8 cellular contexts compared by ENCODE assay signal in the genomic region with DNA sequence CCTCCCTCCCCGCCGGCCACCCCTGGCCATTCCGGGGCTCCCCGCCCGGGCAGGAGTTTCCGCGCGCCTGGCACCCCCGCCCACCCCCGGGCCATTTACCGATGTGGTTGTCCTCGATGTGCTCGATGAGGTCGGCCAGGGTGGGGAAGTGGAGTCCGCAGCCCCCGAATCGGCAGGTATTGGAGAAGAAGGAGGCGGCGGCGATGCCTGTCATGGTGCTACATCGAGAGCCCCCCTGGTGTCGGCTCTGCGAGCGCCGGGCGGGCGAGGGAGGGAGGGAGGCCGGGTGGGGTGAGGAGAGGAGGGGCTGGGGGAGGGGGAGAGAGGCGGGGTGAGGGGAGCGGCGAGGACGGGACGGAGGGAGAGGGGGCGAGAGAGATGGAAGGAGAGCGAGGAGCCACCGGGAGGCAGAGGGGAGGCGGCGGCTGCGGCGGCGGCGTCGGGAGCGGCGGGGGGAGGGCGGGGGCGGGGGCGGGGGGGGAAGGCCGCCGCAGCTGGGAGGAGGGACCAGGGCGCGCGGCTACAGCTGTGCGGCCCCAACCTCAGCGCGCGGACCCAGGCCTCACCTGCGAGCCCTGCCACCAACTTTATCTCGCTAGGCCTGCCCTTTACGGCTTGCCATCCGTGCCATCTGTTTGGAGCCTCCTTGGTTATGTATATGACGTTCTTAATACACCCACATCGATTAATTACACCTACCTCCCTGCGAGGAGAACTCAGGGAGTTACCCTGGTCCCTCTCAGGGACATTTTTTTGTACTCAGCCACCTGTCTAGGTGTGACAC. TPM values are rescaled to one million over a fixed set of nuclear protein-coding genes. Genes with fewer than 3 reads are reported as not detected.
DNase-seq lines count a peak whose midpoint lies in the region; ATAC-seq and TF ChIP-seq lines count a peak whose summit lies in the region.

A gene (minus strand): TSS at position 432 of the 784 bp plus-strand sequence.

- peaks cover 33% of the 10 kb centered on the region for H3K27me3 Mint-ChIP-seq in mesothelial cell of epicardium (ENCODE audit: low read depth)

- peak within 1 kb of the TSS; percentile 67 for H3K4me3 ChIP-seq in epithelial cell of esophagus (ENCODE audit: low read length)

- peak within 1 kb of the TSS; percentile 66 for H3K27ac Mint-ChIP-seq in mesothelial cell of epicardium

- DNase-seq in 8988T (peak; percentile 59), NCI-H774 (lab: John Stamatoyannopoulos, UW) (peak; percentile 67), activated T-cell treated with anti-CD3 and anti-CD28 coated beads for 4 hours (peak; percentile 43), epithelial cell of esophagus (ENCODE audit: low read depth) (peak; percentile 23), mesothelial cell of epicardium (ENCODE audit: low spot score in 2 of 2, unreplicated experiment in 2 of 2) (peak; percentile 56 to 61)
- DNase-seq in stimulated activated CD8-positive, alpha-beta memory T cell treated with anti-CD3 and anti-CD28 coated beads, Interleukin-4, amount 100 ng/mL, for 24 hours (ENCODE audit: low read depth) = peak; percentile 56

- TF ChIP-seq CTCF in epithelial cell of esophagus (IDR thresholded peaks at IDR 0.05; ENCODE audit: insufficient read depth, low read depth, low read length, missing control alignments) (no peak), mesothelial cell of epicardium (IDR thresholded peaks at IDR 0.05; ENCODE audit: unreplicated experiment) (no peak)

- ATAC-seq in GM21381 (IDR thresholded peaks at IDR 0.05; ENCODE audit: unreplicated experiment) = peak; percentile 22
- no peak for ATAC-seq in HG03025 (IDR thresholded peaks at IDR 0.05; ENCODE audit: low FRiP score, unreplicated experiment)

- peak within 1 kb of the TSS; percentile 82 for H3K4me3 Mint-ChIP-seq in mesothelial cell of epicardium

- peaks cover 8% of the 10 kb centered on the region for H3K4me1 Mint-ChIP-seq in mesothelial cell of epicardium

- no peaks in the 10 kb centered on the region for H3K9me3 Mint-ChIP-seq in mesothelial cell of epicardium

- no peaks in the 10 kb centered on the region for H3K36me3 Mint-ChIP-seq in mesothelial cell of epicardium

RNA-seq across cellular contexts. Expression of the gene that starts here (rescaled TPM):
- 4.5 to 7.2 TPM (median 5.5 TPM) in 3 replicates for total RNA-seq in mesothelial cell of epicardium
